In the genomic region with DNA sequence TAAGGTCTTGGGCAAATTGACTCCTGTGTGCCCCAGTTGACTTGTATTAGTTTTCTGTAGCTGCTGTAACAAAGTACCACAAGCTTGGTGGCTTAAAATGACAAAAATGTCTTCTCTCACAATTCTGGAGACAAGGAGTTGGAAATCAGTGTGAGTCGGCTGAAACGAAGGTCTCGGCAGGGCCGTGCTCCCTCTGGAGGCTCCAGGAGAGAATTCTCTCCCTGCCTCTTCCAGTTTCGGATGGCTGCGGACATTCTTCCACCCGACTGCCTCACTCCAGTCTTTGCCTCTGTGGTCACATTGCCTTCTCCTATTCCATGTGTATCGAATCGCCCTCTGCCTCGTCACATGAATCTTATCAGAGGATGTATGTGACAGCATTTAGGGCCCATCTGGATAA, we compare ENCODE assay signal across 11 cellular contexts.
DNase-seq lines count a peak whose midpoint lies in the region; TF ChIP-seq lines count a peak whose summit lies in the region.
"Had no signal": no experiment of that assay in that cellular context is flagged by ENCODE, and none has a peak within 500 bp of the region (broad histone marks: within the 10 kb centered on the region; RNA-seq: fewer than 3 reads in every experiment).

No MANE protein-coding gene starts in this region.

- H3K9me3 Mint-ChIP-seq in endodermal cell: no peaks in the 10 kb centered on the region

- no peak for TF ChIP-seq POLR2A in suprapubic skin (IDR thresholded peaks at IDR 0.05)

- no peak overlapping the region for H3K27ac Mint-ChIP-seq in endodermal cell

- H3K4me3 Mint-ChIP-seq in endodermal cell: no peak overlapping the region

- WGBS in endodermal cell (ENCODE audit: insufficient coverage in 1 of 2, insufficient read length in 1 of 2), 2 experiments: 38 to 39% methylated on average over 10 of the region's 10 CpGs
- 29% methylated on average over 10 of the region's 10 CpGs for WGBS in liver
- whole genome bisulfite sequencing in suprapubic skin: 47% methylated on average over 10 of the region's 10 CpGs

- H3K4me3 ChIP-seq in AG09309 (ENCODE audit: control insufficient read depth, low read depth, low read length) (no peak overlapping the region), LNCaP clone FGC (ENCODE audit: low read depth, low read length) (no peak overlapping the region), endodermal cell (ENCODE audit: low read length) (no peak overlapping the region), liver (ENCODE audit: low read depth in 1 of 3, low read length in 3 of 3) (no peak overlapping the region), suprapubic skin (no peak overlapping the region), SJCRH30 (no peak overlapping the region)

- H3K36me3 ChIP-seq in endodermal cell (ENCODE audit: control insufficient read depth, insufficient read depth, low read length) (no peaks in the 10 kb centered on the region), liver (ENCODE audit: control insufficient read depth in 4 of 4, insufficient read depth in 3 of 4, low read depth in 1 of 4, low read length in 3 of 4) (no peaks in the 10 kb centered on the region), suprapubic skin (no peaks in the 10 kb centered on the region), SJCRH30 (no peaks in the 10 kb centered on the region)

- TF ChIP-seq EP300 in suprapubic skin (IDR thresholded peaks at IDR 0.05): no peak

- H3K27ac ChIP-seq in endodermal cell (ENCODE audit: low read depth, low read length) (no peak overlapping the region), liver (ENCODE audit: low read depth in 1 of 2, low read length in 2 of 2) (no peak overlapping the region), suprapubic skin (no peak overlapping the region), SJCRH30 (no peak overlapping the region)

- peak; percentile 10 for DNase-seq in AG09309 (ENCODE audit: low read depth)
- no peak for DNase-seq in LNCaP clone FGC (ENCODE audit: low read depth)
- DNase-seq in endodermal cell: peak; percentile 81
- no peak for DNase-seq in NCI-H1092 treated with DMSO at 0.1 percent for 48 hours (lab: John Stamatoyannopoulos, UW)
- DNase-seq in GM19240 (ENCODE audit: insufficient read length, low spot score): no peak
- DNase-seq in suprapubic skin (ENCODE audit: low spot score in 2 of 2): no peak
- DNase-seq in SJCRH30: no peak
- DNase-seq: aorta, NCI-H2107, SHP77 treated with DMSO at 0.1 percent for 48 hours had no signal

- no peaks in the 10 kb centered on the region for H3K4me1 ChIP-seq in endodermal cell (ENCODE audit: control insufficient read depth, insufficient read depth, low read length)
- H3K4me1 ChIP-seq in liver (ENCODE audit: control insufficient read depth in 4 of 4, insufficient read depth in 4 of 4, low read length in 3 of 4): no peaks in the 10 kb centered on the region
- H3K4me1 ChIP-seq in suprapubic skin: no peaks in the 10 kb centered on the region
- H3K4me1 ChIP-seq in SJCRH30: no peaks in the 10 kb centered on the region

- H3K9ac ChIP-seq in endodermal cell (ENCODE audit: extremely low read depth, low read length, poor library complexity, severe bottlenecking) (no peak overlapping the region), liver (ENCODE audit: low read depth in 1 of 2, low read length in 2 of 2) (no peak overlapping the region)

- no peaks in the 10 kb centered on the region for H3K36me3 Mint-ChIP-seq in endodermal cell (ENCODE audit: low read depth)

- TF ChIP-seq CTCF in AG09309 (IDR thresholded peaks at IDR 0.05; ENCODE audit: control insufficient read depth, insufficient read depth, low read depth, low read length, missing control alignments) (peak; percentile 68), LNCaP clone FGC (IDR thresholded peaks at IDR 0.05; ENCODE audit: control insufficient read depth, extremely low read depth, insufficient read depth) (peak; percentile 34; the same call in 1 of the 2 replicates), endodermal cell (conservative IDR thresholded peaks at IDR 0.05) (peak; percentile 78), liver (IDR thresholded peaks at IDR 0.05; ENCODE audit: low read depth, low read length, missing input control) (peak; percentile 31), suprapubic skin (IDR thresholded peaks at IDR 0.05) (no peak)

- TF ChIP-seq RAD21 in liver (IDR thresholded peaks at IDR 0.05): peak; percentile 64 to 65

- H3K9me3 ChIP-seq in endodermal cell (ENCODE audit: control insufficient read depth, low read length) (no peaks in the 10 kb centered on the region), liver (ENCODE audit: control insufficient read depth in 4 of 4, low read length in 3 of 4) (no peaks in the 10 kb centered on the region), suprapubic skin (no peaks in the 10 kb centered on the region), SJCRH30 (replicated peaks) (no peaks in the 10 kb centered on the region)

- H3K27me3 ChIP-seq in endodermal cell (ENCODE audit: control insufficient read depth, insufficient read depth, low read length, poor library complexity, severe bottlenecking): peaks cover 37% of the 10 kb centered on the region
- H3K27me3 ChIP-seq in liver (ENCODE audit: control insufficient read depth in 4 of 4, insufficient read depth in 4 of 4, low read length in 3 of 4): peaks cover 0 to 6% (median 0%) of the 10 kb centered on the region in 4 donors
- peaks cover 39% of the 10 kb centered on the region for H3K27me3 ChIP-seq in suprapubic skin
- H3K27me3 ChIP-seq in SJCRH30: no peaks in the 10 kb centered on the region

- peaks cover 41% of the 10 kb centered on the region for H3K27me3 Mint-ChIP-seq in endodermal cell (ENCODE audit: insufficient read depth)

- H3K4me1 Mint-ChIP-seq in endodermal cell: no peaks in the 10 kb centered on the region

TF ChIP-seq in liver, 16 proteins besides CTCF, POLR2A, EP300 and RAD21:
- TF ChIP-seq FOXA2 (IDR thresholded peaks at IDR 0.05) (no peak), HNF4A (conservative IDR thresholded peaks at IDR 0.05) (no peak), NR2F2 (IDR thresholded peaks at IDR 0.05) (no peak), JUND (IDR thresholded peaks at IDR 0.05) (no peak), GABPA (IDR thresholded peaks at IDR 0.05 in 1 of 2, conservative IDR thresholded peaks at IDR 0.05 in 1 of 2) (no peak), HNF4G (IDR thresholded peaks at IDR 0.05) (no peak), TAF1 (conservative IDR thresholded peaks at IDR 0.05) (no peak), FOXA1 (IDR thresholded peaks at IDR 0.05) (no peak), EGR1 (IDR thresholded peaks at IDR 0.05; ENCODE audit: low read depth in 2 of 2) (no peak), MAX (IDR thresholded peaks at IDR 0.05) (no peak), SP1 (IDR thresholded peaks at IDR 0.05) (no peak), ATF3 (IDR thresholded peaks at IDR 0.05) (no peak), YY1 (IDR thresholded peaks at IDR 0.05) (no peak), RXRA (IDR thresholded peaks at IDR 0.05) (no peak), ZBTB33 (IDR thresholded peaks at IDR 0.05) (no peak)
- TF ChIP-seq, protein P1, sequence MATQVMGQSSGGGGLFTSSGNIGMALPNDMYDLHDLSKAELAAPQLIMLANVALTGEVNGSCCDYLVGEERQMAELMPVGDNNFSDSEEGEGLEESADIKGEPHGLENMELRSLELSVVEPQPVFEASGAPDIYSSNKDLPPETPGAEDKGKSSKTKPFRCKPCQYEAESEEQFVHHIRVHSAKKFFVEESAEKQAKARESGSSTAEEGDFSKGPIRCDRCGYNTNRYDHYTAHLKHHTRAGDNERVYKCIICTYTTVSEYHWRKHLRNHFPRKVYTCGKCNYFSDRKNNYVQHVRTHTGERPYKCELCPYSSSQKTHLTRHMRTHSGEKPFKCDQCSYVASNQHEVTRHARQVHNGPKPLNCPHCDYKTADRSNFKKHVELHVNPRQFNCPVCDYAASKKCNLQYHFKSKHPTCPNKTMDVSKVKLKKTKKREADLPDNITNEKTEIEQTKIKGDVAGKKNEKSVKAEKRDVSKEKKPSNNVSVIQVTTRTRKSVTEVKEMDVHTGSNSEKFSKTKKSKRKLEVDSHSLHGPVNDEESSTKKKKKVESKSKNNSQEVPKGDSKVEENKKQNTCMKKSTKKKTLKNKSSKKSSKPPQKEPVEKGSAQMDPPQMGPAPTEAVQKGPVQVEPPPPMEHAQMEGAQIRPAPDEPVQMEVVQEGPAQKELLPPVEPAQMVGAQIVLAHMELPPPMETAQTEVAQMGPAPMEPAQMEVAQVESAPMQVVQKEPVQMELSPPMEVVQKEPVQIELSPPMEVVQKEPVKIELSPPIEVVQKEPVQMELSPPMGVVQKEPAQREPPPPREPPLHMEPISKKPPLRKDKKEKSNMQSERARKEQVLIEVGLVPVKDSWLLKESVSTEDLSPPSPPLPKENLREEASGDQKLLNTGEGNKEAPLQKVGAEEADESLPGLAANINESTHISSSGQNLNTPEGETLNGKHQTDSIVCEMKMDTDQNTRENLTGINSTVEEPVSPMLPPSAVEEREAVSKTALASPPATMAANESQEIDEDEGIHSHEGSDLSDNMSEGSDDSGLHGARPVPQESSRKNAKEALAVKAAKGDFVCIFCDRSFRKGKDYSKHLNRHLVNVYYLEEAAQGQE (IDR thresholded peaks at IDR 0.05): no peak

Comparison
In these comparisons a context has a peak if more than half of its experiments do, and no peak if none do; other contexts are left out.
1. DNase-seq: peak in AG09309 (single experiment) and endodermal cell (single experiment); none in LNCaP clone FGC (single experiment), NCI-H1092 treated with DMSO at 0.1 percent for 48 hours (single experiment), GM19240 (single experiment), suprapubic skin (0 of 2) and SJCRH30 (0 of 2).
2. CTCF ChIP-seq: peak in AG09309 (single experiment), LNCaP clone FGC (single experiment), endodermal cell (single experiment) and liver (single experiment); none in suprapubic skin (0 of 2).